1 cellular context compared by ENCODE assay signal in genomic region chr12:57085999-57086950, GRCh38.
TF ChIP-seq lines count a peak whose summit lies in the region.

No MANE protein-coding gene starts in this region.

TF ChIP-seq in K562, 482 proteins besides CTCF, POLR2A, EP300 and RAD21 (continued from another document and continues in another):
- no peak for TF ChIP-seq REST (CRISPR knock-in tag; IDR thresholded peaks at IDR 0.05; ENCODE audit: low read depth)
- TF ChIP-seq TFE3 (CRISPR knock-in tag; IDR thresholded peaks at IDR 0.05): no peak
- no peak for TF ChIP-seq FOXA1 (IDR thresholded peaks at IDR 0.05; ENCODE audit: borderline replicate concordance)
- TF ChIP-seq POLR2AphosphoS2 (IDR thresholded peaks at IDR 0.05; ENCODE audit: low read length): no peak; the same call in 1 of the 2 replicates
- TF ChIP-seq ZNF253 (CRISPR knock-in tag; conservative IDR thresholded peaks at IDR 0.05): no peak
- no peak for TF ChIP-seq NR2C1 (IDR thresholded peaks at IDR 0.05)
- no peak for TF ChIP-seq NR2C1 (tag; IDR thresholded peaks at IDR 0.05)
- TF ChIP-seq TEAD2 (tag; IDR thresholded peaks at IDR 0.05): no peak
- TF ChIP-seq SAP30 (IDR thresholded peaks at IDR 0.05; ENCODE audit: borderline replicate concordance, insufficient read depth, low read depth, low read length, poor library complexity, severe bottlenecking): peak; percentile 26
- peak; percentile 63 to 82 for TF ChIP-seq MNT (conservative IDR thresholded peaks at IDR 0.05)
- no peak for TF ChIP-seq COPS2 (conservative IDR thresholded peaks at IDR 0.05)
- peak; percentile 24; the same call in 1 of the 2 replicates for TF ChIP-seq GATAD2A (IDR thresholded peaks at IDR 0.05)
- no peak for TF ChIP-seq POU5F1 (IDR thresholded peaks at IDR 0.05; ENCODE audit: borderline replicate concordance, low read depth, low read length, partially characterized antibody)
- TF ChIP-seq ZNF263 (CRISPR knock-in tag; IDR thresholded peaks at IDR 0.05; ENCODE audit: borderline replicate concordance): 0 out of 2 replicates have a peak, but pooled peaks have one; percentile 14
- TF ChIP-seq YY1 (IDR thresholded peaks at IDR 0.05; ENCODE audit: borderline replicate concordance in 1 of 3, control insufficient read depth in 1 of 3, extremely low read depth in 1 of 3, insufficient read depth in 3 of 3, insufficient read length in 1 of 3, insufficient replicate concordance in 2 of 3, low read depth in 1 of 3, low read length in 2 of 3): no peak
- TF ChIP-seq ARID1B (IDR thresholded peaks at IDR 0.05): peak; percentile 61
- peak; percentile 62; the same call in 1 of the 2 replicates for TF ChIP-seq MAX (CRISPR knock-in tag; IDR thresholded peaks at IDR 0.05)
- no peak for TF ChIP-seq KDM2B (CRISPR knock-in tag; IDR thresholded peaks at IDR 0.05)
- no peak for TF ChIP-seq CBFA2T2 (conservative IDR thresholded peaks at IDR 0.05)
- no peak for TF ChIP-seq TCF7L2 (IDR thresholded peaks at IDR 0.05; ENCODE audit: low read depth, low read length)
- TF ChIP-seq E2F8 (IDR thresholded peaks at IDR 0.05; ENCODE audit: low read depth, partially characterized antibody): peak; percentile 51
- TF ChIP-seq PHF20 (IDR thresholded peaks at IDR 0.05; ENCODE audit: partially characterized antibody): no peak
- TF ChIP-seq HNRNPK (IDR thresholded peaks at IDR 0.05; ENCODE audit: low read depth, low read length, poor library complexity, severe bottlenecking): no peak
- TF ChIP-seq ZNF583 (CRISPR knock-in tag; IDR thresholded peaks at IDR 0.05): no peak
- TF ChIP-seq ZEB2 (IDR thresholded peaks at IDR 0.05): 0 out of 2 replicates have a peak, but pooled peaks have one; percentile 41
- no peak for TF ChIP-seq MXI1 (IDR thresholded peaks at IDR 0.05; ENCODE audit: low read depth, low read length)
- peak; percentile 10; the same call in 1 of the 2 replicates for TF ChIP-seq SMARCE1 (IDR thresholded peaks at IDR 0.05)
- no peak for TF ChIP-seq MYBL2 (IDR thresholded peaks at IDR 0.05; ENCODE audit: low read depth)
- no peak for TF ChIP-seq MYBL2 (CRISPR knock-in tag; IDR thresholded peaks at IDR 0.05; ENCODE audit: borderline replicate concordance)
- TF ChIP-seq KDM5B (IDR thresholded peaks at IDR 0.05; ENCODE audit: insufficient replicate concordance, low read depth, low read length): peak; percentile 12
- TF ChIP-seq ZNF511 (CRISPR knock-in tag; IDR thresholded peaks at IDR 0.05): no peak
- no peak for TF ChIP-seq SMAD2 (IDR thresholded peaks at IDR 0.05; ENCODE audit: low read depth, low read length)
- no peak for TF ChIP-seq PBX2 (CRISPR knock-in tag; IDR thresholded peaks at IDR 0.05; ENCODE audit: low read depth)
- TF ChIP-seq PBX2 (tag; conservative IDR thresholded peaks at IDR 0.05; ENCODE audit: low read depth): no peak
- no peak for TF ChIP-seq ZSCAN29 (IDR thresholded peaks at IDR 0.05)
- no peak for TF ChIP-seq RUNX1 (IDR thresholded peaks at IDR 0.05; ENCODE audit: low read depth)
- peak in 1 of 2 experiments; percentile 59; a peak in 1 of 4 replicates for TF ChIP-seq RCOR1 (IDR thresholded peaks at IDR 0.05; ENCODE audit: borderline replicate concordance in 1 of 2, low read depth in 2 of 2, low read length in 2 of 2)
- TF ChIP-seq SRSF3 (IDR thresholded peaks at IDR 0.05; ENCODE audit: insufficient read depth, low read length): no peak
- TF ChIP-seq GABPA (tag; conservative IDR thresholded peaks at IDR 0.05; ENCODE audit: low read depth): no peak; the same call in 1 of the 2 replicates
- no peak for TF ChIP-seq NR4A1 (CRISPR knock-in tag; IDR thresholded peaks at IDR 0.05)
- no peak for TF ChIP-seq NR4A1 (tag; IDR thresholded peaks at IDR 0.05)
- TF ChIP-seq SMARCC2 (IDR thresholded peaks at IDR 0.05; ENCODE audit: low read depth): no peak
- peak; percentile 79 to 90 for TF ChIP-seq E2F6 (IDR thresholded peaks at IDR 0.05; ENCODE audit: borderline replicate concordance in 1 of 2, extremely low read depth in 1 of 2, insufficient read depth in 1 of 2, insufficient read length in 1 of 2, low read depth in 1 of 2, low read length in 1 of 2, poor library complexity in 1 of 2, severe bottlenecking in 1 of 2)
- no peak for TF ChIP-seq DEAF1 (CRISPR knock-in tag; IDR thresholded peaks at IDR 0.05)
- TF ChIP-seq ETV1 (tag; conservative IDR thresholded peaks at IDR 0.05; ENCODE audit: low read depth): peak; percentile 8; the same call in 1 of the 2 replicates
- TF ChIP-seq TAF7 (tag; IDR thresholded peaks at IDR 0.05): no peak
- no peak for TF ChIP-seq FOS (IDR thresholded peaks at IDR 0.05; ENCODE audit: extremely low read depth, insufficient read length)
- no peak; the same call in 1 of the 2 replicates for TF ChIP-seq CBFA2T3 (IDR thresholded peaks at IDR 0.05)
- no peak for TF ChIP-seq PTTG1 (tag; IDR thresholded peaks at IDR 0.05; ENCODE audit: low read depth)
- TF ChIP-seq CBX8 (IDR thresholded peaks at IDR 0.05; ENCODE audit: borderline replicate concordance, extremely low read depth, low read depth, low read length, poor library complexity, severe bottlenecking): no peak
- TF ChIP-seq SNAPC5 (CRISPR knock-in tag; IDR thresholded peaks at IDR 0.05): no peak
- no peak for TF ChIP-seq ZNF184 (CRISPR knock-in tag; IDR thresholded peaks at IDR 0.05)
- no peak for TF ChIP-seq GTF2F1 (IDR thresholded peaks at IDR 0.05; ENCODE audit: low read depth, low read length)
- 0 out of 2 replicates have a peak, but pooled peaks have one; percentile 50 for TF ChIP-seq BACH1 (tag; IDR thresholded peaks at IDR 0.05)
